Comparison of ENCODE assay signal across 7 cellular contexts in genomic region chr17:13337864-13338371, GRCh38.
DNase-seq lines count a peak whose midpoint lies in the region; ATAC-seq, FAIRE-seq and TF ChIP-seq lines count a peak whose summit lies in the region.

No MANE protein-coding gene starts in this region.

- TF ChIP-seq EP300 in esophagus muscularis mucosa (IDR thresholded peaks at IDR 0.05) = no peak

- H3K27ac ChIP-seq in SJSA1 = peak overlapping the region; percentile 31
- H3K27ac ChIP-seq in esophagus muscularis mucosa (replicated peaks in 1 of 4) = no peak overlapping the region
- H3K27ac ChIP-seq in neural progenitor cell = no peak overlapping the region

- peak; percentile 55 to 77 (median 65) for TF ChIP-seq CTCF in esophagus muscularis mucosa (IDR thresholded peaks at IDR 0.05)
- peak; percentile 86 for TF ChIP-seq CTCF in neural progenitor cell (IDR thresholded peaks at IDR 0.05)

- FAIRE-seq in HTR-8/SVneo (lab: Jason Lieb, UNC) = no peak

- H3K4me3 Mint-ChIP-seq in neural progenitor cell = peak overlapping the region; percentile 20

- H3K4me3 ChIP-seq in SJSA1 = peak overlapping the region; percentile 31
- peak overlapping the region; percentile 27 to 45 (median 31) for H3K4me3 ChIP-seq in esophagus muscularis mucosa
- H3K4me3 ChIP-seq in neural progenitor cell = peak overlapping the region; percentile 27

- H3K27ac Mint-ChIP-seq in neural progenitor cell = no peak overlapping the region

- no peak overlapping the region for H2AFZ ChIP-seq in neural progenitor cell (replicated peaks)

- no peaks in the 10 kb centered on the region for H3K36me3 Mint-ChIP-seq in neural progenitor cell

- ATAC-seq in HG02884 (IDR thresholded peaks at IDR 0.05; ENCODE audit: unreplicated experiment) = no peak

- H3K9me3 Mint-ChIP-seq in neural progenitor cell = no peaks in the 10 kb centered on the region

- H4K20me1 ChIP-seq in neural progenitor cell (ENCODE audit: low read depth) = no peaks in the 10 kb centered on the region

- peaks cover 13% of the 10 kb centered on the region for H3K4me1 Mint-ChIP-seq in neural progenitor cell

- DNase-seq in EH (ENCODE audit: low read depth) (peak; percentile 71), HTR-8/SVneo (ENCODE audit: insufficient read length, low spot score) (peak; percentile 34), SJSA1 (ENCODE audit: low read depth in 1 of 2, low spot score in 2 of 2) (peak in 1 of 2 experiments; percentile 83), esophagus muscularis mucosa (ENCODE audit: extremely low spot score) (no peak), neural progenitor cell (ENCODE audit: low spot score) (peak; percentile 42), NCI-H2107 treated with DMSO at 0.1 percent for 48 hours (lab: John Stamatoyannopoulos, UW; ENCODE audit: unreplicated experiment) (no peak)

- intact Hi-C loops in esophagus muscularis mucosa (cut with DNase I) = loop anchor here (5.0 kb wide), 1 partner anchor 969 kb away; no protein-coding TSS in a partner anchor

- H3K27me3 ChIP-seq in SJSA1 (replicated peaks) (no peaks in the 10 kb centered on the region), esophagus muscularis mucosa (peaks cover 0 to 28% (median 0%) of the 10 kb centered on the region in 4 donors), neural progenitor cell (no peaks in the 10 kb centered on the region)

- peak overlapping the region; percentile 62 for H3K4me2 ChIP-seq in neural progenitor cell

- no peaks in the 10 kb centered on the region for H3K9me3 ChIP-seq in SJSA1 (replicated peaks)
- no peaks in the 10 kb centered on the region for H3K9me3 ChIP-seq in esophagus muscularis mucosa
- no peaks in the 10 kb centered on the region for H3K9me3 ChIP-seq in neural progenitor cell (ENCODE audit: low read depth)

- H3K9ac ChIP-seq in neural progenitor cell = no peak overlapping the region

- TF ChIP-seq POLR2A in esophagus muscularis mucosa (IDR thresholded peaks at IDR 0.05; ENCODE audit: low read depth) = no peak

- H3K79me2 ChIP-seq in neural progenitor cell (ENCODE audit: low read depth) = no peaks in the 10 kb centered on the region

- 4% methylated on average over 12 of the region's 12 CpGs for WGBS in esophagus muscularis mucosa

- H3K27me3 Mint-ChIP-seq in neural progenitor cell (ENCODE audit: insufficient read depth, low read depth) = peaks cover 2% of the 10 kb centered on the region

- H3K4me1 ChIP-seq in SJSA1 (replicated peaks) (peaks cover 17% of the 10 kb centered on the region), esophagus muscularis mucosa (peaks cover 0 to 6% (median 2%) of the 10 kb centered on the region in 4 donors), neural progenitor cell (peaks cover 8% of the 10 kb centered on the region)

- H3K36me3 ChIP-seq in SJSA1 = no peaks in the 10 kb centered on the region
- H3K36me3 ChIP-seq in esophagus muscularis mucosa = no peaks in the 10 kb centered on the region
- H3K36me3 ChIP-seq in neural progenitor cell = no peaks in the 10 kb centered on the region

- H3F3A ChIP-seq in neural progenitor cell (ENCODE audit: low read depth) = no peaks in the 10 kb centered on the region

Comparison
In these comparisons a context has a peak if more than half of its experiments do, and no peak if none do; other contexts are left out.
1. DNase-seq: peak in EH (single experiment), HTR-8/SVneo (single experiment) and neural progenitor cell (single experiment); none in esophagus muscularis mucosa (single experiment) and NCI-H2107 treated with DMSO at 0.1 percent for 48 hours (single experiment).
2. Peak in every context shown above with its lines, with median percentiles within 50 percentile points of each other: H3K4me3 ChIP-seq.